In genomic region chr20:62358171-62358719, GRCh38 we compare ENCODE assay signal across 11 cellular contexts. TPM values are rescaled to one million over a fixed set of nuclear protein-coding genes. Genes with fewer than 3 reads are reported as not detected.
DNase-seq lines count a peak whose midpoint lies in the region; ATAC-seq, FAIRE-seq and TF ChIP-seq lines count a peak whose summit lies in the region.
"Had no signal": no experiment of that assay in that cellular context is flagged by ENCODE, and none has a peak within 500 bp of the region (broad histone marks: within the 10 kb centered on the region; RNA-seq: fewer than 3 reads in every experiment).

No MANE protein-coding gene starts in this region.

- H3K4me3 Mint-ChIP-seq in effector memory CD8-positive, alpha-beta T cell = no peak overlapping the region
- H3K4me3 Mint-ChIP-seq: activated CD8-positive, alpha-beta T cell treated with anti-CD3 and anti-CD28 coated beads, Interleukin-2, amount 10 ng/mL, durations not matched to agents 7 days and 5 days had no signal

- H3K27ac ChIP-seq in coronary artery (peak overlapping the region; percentile 95 to 99), upper lobe of left lung (peak overlapping the region; percentile 91 to 98 (median 94))
- H3K27ac ChIP-seq: 22Rv1 had no signal

- H3K4me1 ChIP-seq in upper lobe of left lung = peaks cover 86 to 95% (median 91%) of the 10 kb centered on the region in 4 donors

- H3K4me3 ChIP-seq in coronary artery = peak overlapping the region; percentile 63
- H3K4me3 ChIP-seq in upper lobe of left lung = peak overlapping the region in 2 of 4 donors; percentile 5 to 31

- peaks cover under 1 to 7% of the 10 kb centered on the region in 2 donors for H3K27me3 Mint-ChIP-seq in effector memory CD8-positive, alpha-beta T cell

- DNase-seq in DMS53 (lab: John Stamatoyannopoulos, UW) (peak; percentile 50), DMS53 treated with DMSO at 0.1 percent for 48 hours (lab: John Stamatoyannopoulos, UW; ENCODE audit: unreplicated experiment) (no peak), coronary artery (ENCODE audit: low spot score) (no peak), lung microvascular endothelial cell (ENCODE audit: low read depth in 2 of 2) (peak; percentile 63 to 65), upper lobe of left lung (peak; percentile 67 to 86), NK-92 (lab: John Stamatoyannopoulos, UW; ENCODE audit: unreplicated experiment) (no peak), HTR-8/SVneo (ENCODE audit: insufficient read length, low spot score) (no peak)
- no peak for DNase-seq in effector memory CD8-positive, alpha-beta T cell
- DNase-seq: activated CD8-positive, alpha-beta T cell treated with anti-CD3 and anti-CD28 coated beads, Interleukin-2, amount 10 ng/mL, durations not matched to agents 7 days and 5 days; NCI-H69 had no signal

- no peak for TF ChIP-seq EP300 in upper lobe of left lung (IDR thresholded peaks at IDR 0.05)

- H3K36me3 Mint-ChIP-seq in effector memory CD8-positive, alpha-beta T cell (ENCODE audit: insufficient read depth) = no peaks in the 10 kb centered on the region

- no peak for TF ChIP-seq POLR2A in upper lobe of left lung (IDR thresholded peaks at IDR 0.05)

- H3K9me3 ChIP-seq in upper lobe of left lung = no peaks in the 10 kb centered on the region

- no peaks in the 10 kb centered on the region for H3K9me3 Mint-ChIP-seq in effector memory CD8-positive, alpha-beta T cell

- peaks cover 0 to 30% (median 0%) of the 10 kb centered on the region in 4 donors for H3K36me3 ChIP-seq in upper lobe of left lung

- ATAC-seq in upper lobe of left lung (ENCODE audit: low FRiP score in 2 of 2) = no peak
- no peak for ATAC-seq in effector memory CD8-positive, alpha-beta T cell (replicated peaks)
- ATAC-seq: activated CD8-positive, alpha-beta T cell treated with anti-CD3 and anti-CD28 coated beads, Interleukin-2, amount 10 ng/mL, durations not matched to agents 7 days and 5 days had no signal

- peaks cover 0 to 1% of the 10 kb centered on the region in 2 donors for H3K4me1 Mint-ChIP-seq in effector memory CD8-positive, alpha-beta T cell (ENCODE audit: low read depth in 2 of 2)

- no peaks in the 10 kb centered on the region for H3K27me3 ChIP-seq in upper lobe of left lung

- no peak for FAIRE-seq in HTR-8/SVneo (lab: Jason Lieb, UNC)

- WGBS in upper lobe of left lung, 2 donors = 47 to 73% methylated on average over 2 to 18 of the region's 22 CpGs

- H3K27ac Mint-ChIP-seq in effector memory CD8-positive, alpha-beta T cell = no peak overlapping the region
- H3K27ac Mint-ChIP-seq: activated CD8-positive, alpha-beta T cell treated with anti-CD3 and anti-CD28 coated beads, Interleukin-2, amount 10 ng/mL, durations not matched to agents 7 days and 5 days had no signal

- TF ChIP-seq CTCF in coronary artery (IDR thresholded peaks at IDR 0.05) = no peak
- no peak for TF ChIP-seq CTCF in upper lobe of left lung (IDR thresholded peaks at IDR 0.05)

RNA-seq across cellular contexts. Expression of gene LAMA5, which starts 8.9 kb away (rescaled TPM):
- total RNA-seq in lung microvascular endothelial cell (5.4 and 14.2 TPM in 2 replicates), upper lobe of left lung (1,000 to 10,000 TPM in 1 of 6 donors, 100 to 1,000 TPM in 5; 176 to 1,019 (median 307) TPM)

RNA-seq across cellular contexts. Expression of gene RPS21, which starts 28.7 kb away (rescaled TPM):
- total RNA-seq in lung microvascular endothelial cell = 960 and 1,048 TPM in 2 replicates
- 1,000 to 10,000 TPM in 3 of 6 donors, 100 to 1,000 TPM in 2, 10 to 100 TPM in 1; 94.6 to 1,381 (median 998) TPM for total RNA-seq in upper lobe of left lung

RNA-seq across cellular contexts. Expression of gene CABLES2, which starts 48.8 kb away (rescaled TPM):
- total RNA-seq in lung microvascular endothelial cell (0.40 and 0.44 TPM in 2 replicates), upper lobe of left lung (1 to 10 TPM; 2.2 to 5.2 (median 4.0) TPM)

RNA-seq across cellular contexts. Expression of gene ADRM1, which starts 55.4 kb away (rescaled TPM):
- total RNA-seq in lung microvascular endothelial cell (69.4 and 77.6 TPM in 2 replicates), upper lobe of left lung (100 to 1,000 TPM in 2 of 6 donors, 10 to 100 TPM in 4; 57.6 to 158 (median 91.6) TPM)

Comparison
In these comparisons a context has a peak if more than half of its experiments do, and no peak if none do; other contexts are left out.
1. DNase-seq: peak in DMS53 (single experiment), lung microvascular endothelial cell (2 of 2) and upper lobe of left lung (2 of 2); none in DMS53 treated with DMSO at 0.1 percent for 48 hours (single experiment), coronary artery (single experiment), effector memory CD8-positive, alpha-beta T cell (0 of 3), NK-92 (single experiment) and HTR-8/SVneo (single experiment).
2. RNA of gene LAMA5, which starts 8.9 kb away (total RNA-seq): 176 to 1,019 TPM in upper lobe of left lung; 5.4 to 14.2 TPM in lung microvascular endothelial cell; every median in the first group is over 10 times any median in the second.